ENCODE assay signal across 1 cellular context in the genomic region with DNA sequence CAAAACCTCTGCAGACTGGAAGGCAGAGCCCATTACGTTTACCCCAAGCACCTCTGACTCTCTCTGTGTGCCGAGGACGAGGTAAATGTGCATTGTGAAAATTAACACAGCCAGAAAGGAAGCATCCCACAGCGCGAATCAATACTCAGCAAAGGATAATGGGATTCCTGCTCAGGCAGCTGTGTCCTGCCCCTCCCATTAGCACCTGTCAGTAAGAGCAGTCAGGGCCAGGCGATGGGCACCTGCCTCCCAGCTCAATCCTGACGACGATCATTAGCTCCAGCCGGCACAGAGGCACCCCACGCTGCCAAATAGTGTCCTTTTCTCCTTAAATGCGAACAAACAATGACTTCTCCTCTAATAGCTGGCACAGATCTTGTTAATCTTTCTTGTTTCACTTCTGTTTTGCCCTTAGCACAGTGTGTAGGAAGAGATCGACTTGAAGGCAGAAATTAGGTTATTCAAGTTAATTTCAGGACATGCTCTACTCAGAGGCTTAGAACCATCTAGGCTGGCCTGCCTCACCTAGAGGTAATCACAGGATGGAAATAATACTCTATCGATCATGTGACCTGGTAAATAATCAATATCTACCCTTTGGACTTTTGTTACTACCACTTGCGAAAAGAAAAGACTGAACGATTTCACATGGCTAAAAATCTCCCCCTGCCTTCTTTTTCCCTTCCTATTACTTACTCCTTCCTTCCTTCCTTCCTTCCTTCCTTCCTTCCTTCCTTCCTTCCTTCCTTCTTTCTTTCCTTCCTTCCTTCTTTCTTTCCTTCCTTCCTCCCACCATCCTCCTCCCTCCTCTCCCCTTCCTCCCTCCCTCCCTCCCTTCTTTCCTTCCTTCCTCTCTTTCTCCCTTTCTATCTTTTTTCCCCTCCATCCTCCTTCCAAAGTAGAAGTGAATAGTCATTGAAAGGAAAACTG.
TF ChIP-seq lines count a peak whose summit lies in the region.

No MANE protein-coding gene starts in this region.

TF ChIP-seq in HepG2, 621 proteins besides CTCF, POLR2A, EP300 and RAD21 (continued from another document and continues in another):
- TF ChIP-seq, protein P1, sequence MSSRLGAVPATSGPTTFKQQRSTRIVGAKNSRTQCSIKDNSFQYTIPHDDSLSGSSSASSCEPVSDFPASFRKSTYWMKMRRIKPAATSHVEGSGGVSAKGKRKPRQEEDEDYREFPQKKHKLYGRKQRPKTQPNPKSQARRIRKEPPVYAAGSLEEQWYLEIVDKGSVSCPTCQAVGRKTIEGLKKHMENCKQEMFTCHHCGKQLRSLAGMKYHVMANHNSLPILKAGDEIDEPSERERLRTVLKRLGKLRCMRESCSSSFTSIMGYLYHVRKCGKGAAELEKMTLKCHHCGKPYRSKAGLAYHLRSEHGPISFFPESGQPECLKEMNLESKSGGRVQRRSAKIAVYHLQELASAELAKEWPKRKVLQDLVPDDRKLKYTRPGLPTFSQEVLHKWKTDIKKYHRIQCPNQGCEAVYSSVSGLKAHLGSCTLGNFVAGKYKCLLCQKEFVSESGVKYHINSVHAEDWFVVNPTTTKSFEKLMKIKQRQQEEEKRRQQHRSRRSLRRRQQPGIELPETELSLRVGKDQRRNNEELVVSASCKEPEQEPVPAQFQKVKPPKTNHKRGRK (CRISPR knock-in tag; IDR thresholded peaks at IDR 0.05), result peak; percentile 87; the same call in 1 of the 2 replicates
- no peak for TF ChIP-seq ARNT (IDR thresholded peaks at IDR 0.05)
- TF ChIP-seq, protein P2, sequence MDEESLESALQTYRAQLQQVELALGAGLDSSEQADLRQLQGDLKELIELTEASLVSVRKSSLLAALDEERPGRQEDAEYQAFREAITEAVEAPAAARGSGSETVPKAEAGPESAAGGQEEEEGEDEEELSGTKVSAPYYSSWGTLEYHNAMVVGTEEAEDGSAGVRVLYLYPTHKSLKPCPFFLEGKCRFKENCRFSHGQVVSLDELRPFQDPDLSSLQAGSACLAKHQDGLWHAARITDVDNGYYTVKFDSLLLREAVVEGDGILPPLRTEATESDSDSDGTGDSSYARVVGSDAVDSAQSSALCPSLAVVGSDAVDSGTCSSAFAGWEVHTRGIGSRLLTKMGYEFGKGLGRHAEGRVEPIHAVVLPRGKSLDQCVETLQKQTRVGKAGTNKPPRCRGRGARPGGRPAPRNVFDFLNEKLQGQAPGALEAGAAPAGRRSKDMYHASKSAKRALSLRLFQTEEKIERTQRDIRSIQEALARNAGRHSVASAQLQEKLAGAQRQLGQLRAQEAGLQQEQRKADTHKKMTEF (CRISPR knock-in tag; IDR thresholded peaks at IDR 0.05), result no peak
- no peak for TF ChIP-seq TBP (CRISPR knock-in tag; IDR thresholded peaks at IDR 0.05)
- TF ChIP-seq, protein P3, sequence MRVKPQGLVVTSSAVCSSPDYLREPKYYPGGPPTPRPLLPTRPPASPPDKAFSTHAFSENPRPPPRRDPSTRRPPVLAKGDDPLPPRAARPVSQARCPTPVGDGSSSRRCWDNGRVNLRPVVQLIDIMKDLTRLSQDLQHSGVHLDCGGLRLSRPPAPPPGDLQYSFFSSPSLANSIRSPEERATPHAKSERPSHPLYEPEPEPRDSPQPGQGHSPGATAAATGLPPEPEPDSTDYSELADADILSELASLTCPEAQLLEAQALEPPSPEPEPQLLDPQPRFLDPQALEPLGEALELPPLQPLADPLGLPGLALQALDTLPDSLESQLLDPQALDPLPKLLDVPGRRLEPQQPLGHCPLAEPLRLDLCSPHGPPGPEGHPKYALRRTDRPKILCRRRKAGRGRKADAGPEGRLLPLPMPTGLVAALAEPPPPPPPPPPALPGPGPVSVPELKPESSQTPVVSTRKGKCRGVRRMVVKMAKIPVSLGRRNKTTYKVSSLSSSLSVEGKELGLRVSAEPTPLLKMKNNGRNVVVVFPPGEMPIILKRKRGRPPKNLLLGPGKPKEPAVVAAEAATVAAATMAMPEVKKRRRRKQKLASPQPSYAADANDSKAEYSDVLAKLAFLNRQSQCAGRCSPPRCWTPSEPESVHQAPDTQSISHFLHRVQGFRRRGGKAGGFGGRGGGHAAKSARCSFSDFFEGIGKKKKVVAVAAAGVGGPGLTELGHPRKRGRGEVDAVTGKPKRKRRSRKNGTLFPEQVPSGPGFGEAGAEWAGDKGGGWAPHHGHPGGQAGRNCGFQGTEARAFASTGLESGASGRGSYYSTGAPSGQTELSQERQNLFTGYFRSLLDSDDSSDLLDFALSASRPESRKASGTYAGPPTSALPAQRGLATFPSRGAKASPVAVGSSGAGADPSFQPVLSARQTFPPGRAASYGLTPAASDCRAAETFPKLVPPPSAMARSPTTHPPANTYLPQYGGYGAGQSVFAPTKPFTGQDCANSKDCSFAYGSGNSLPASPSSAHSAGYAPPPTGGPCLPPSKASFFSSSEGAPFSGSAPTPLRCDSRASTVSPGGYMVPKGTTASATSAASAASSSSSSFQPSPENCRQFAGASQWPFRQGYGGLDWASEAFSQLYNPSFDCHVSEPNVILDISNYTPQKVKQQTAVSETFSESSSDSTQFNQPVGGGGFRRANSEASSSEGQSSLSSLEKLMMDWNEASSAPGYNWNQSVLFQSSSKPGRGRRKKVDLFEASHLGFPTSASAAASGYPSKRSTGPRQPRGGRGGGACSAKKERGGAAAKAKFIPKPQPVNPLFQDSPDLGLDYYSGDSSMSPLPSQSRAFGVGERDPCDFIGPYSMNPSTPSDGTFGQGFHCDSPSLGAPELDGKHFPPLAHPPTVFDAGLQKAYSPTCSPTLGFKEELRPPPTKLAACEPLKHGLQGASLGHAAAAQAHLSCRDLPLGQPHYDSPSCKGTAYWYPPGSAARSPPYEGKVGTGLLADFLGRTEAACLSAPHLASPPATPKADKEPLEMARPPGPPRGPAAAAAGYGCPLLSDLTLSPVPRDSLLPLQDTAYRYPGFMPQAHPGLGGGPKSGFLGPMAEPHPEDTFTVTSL (CRISPR knock-in tag; IDR thresholded peaks at IDR 0.05; ENCODE audit: borderline replicate concordance), result 0 out of 2 replicates have a peak, but pooled peaks have one; percentile 18
- no peak for TF ChIP-seq RXRA (CRISPR knock-in tag; IDR thresholded peaks at IDR 0.05)
- TF ChIP-seq RAD51 (IDR thresholded peaks at IDR 0.05; ENCODE audit: borderline replicate concordance), result peak; percentile 30; the same call in 1 of the 2 replicates
- no peak for TF ChIP-seq NR2F1 (CRISPR knock-in tag; IDR thresholded peaks at IDR 0.05)
- TF ChIP-seq, protein P4, sequence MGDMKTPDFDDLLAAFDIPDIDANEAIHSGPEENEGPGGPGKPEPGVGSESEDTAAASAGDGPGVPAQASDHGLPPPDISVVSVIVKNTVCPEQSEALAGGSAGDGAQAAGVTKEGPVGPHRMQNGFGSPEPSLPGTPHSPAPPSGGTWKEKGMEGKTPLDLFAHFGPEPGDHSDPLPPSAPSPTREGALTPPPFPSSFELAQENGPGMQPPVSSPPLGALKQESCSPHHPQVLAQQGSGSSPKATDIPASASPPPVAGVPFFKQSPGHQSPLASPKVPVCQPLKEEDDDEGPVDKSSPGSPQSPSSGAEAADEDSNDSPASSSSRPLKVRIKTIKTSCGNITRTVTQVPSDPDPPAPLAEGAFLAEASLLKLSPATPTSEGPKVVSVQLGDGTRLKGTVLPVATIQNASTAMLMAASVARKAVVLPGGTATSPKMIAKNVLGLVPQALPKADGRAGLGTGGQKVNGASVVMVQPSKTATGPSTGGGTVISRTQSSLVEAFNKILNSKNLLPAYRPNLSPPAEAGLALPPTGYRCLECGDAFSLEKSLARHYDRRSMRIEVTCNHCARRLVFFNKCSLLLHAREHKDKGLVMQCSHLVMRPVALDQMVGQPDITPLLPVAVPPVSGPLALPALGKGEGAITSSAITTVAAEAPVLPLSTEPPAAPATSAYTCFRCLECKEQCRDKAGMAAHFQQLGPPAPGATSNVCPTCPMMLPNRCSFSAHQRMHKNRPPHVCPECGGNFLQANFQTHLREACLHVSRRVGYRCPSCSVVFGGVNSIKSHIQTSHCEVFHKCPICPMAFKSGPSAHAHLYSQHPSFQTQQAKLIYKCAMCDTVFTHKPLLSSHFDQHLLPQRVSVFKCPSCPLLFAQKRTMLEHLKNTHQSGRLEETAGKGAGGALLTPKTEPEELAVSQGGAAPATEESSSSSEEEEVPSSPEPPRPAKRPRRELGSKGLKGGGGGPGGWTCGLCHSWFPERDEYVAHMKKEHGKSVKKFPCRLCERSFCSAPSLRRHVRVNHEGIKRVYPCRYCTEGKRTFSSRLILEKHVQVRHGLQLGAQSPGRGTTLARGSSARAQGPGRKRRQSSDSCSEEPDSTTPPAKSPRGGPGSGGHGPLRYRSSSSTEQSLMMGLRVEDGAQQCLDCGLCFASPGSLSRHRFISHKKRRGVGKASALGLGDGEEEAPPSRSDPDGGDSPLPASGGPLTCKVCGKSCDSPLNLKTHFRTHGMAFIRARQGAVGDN (CRISPR knock-in tag; IDR thresholded peaks at IDR 0.05), result peak; percentile 48
- TF ChIP-seq, protein P5, sequence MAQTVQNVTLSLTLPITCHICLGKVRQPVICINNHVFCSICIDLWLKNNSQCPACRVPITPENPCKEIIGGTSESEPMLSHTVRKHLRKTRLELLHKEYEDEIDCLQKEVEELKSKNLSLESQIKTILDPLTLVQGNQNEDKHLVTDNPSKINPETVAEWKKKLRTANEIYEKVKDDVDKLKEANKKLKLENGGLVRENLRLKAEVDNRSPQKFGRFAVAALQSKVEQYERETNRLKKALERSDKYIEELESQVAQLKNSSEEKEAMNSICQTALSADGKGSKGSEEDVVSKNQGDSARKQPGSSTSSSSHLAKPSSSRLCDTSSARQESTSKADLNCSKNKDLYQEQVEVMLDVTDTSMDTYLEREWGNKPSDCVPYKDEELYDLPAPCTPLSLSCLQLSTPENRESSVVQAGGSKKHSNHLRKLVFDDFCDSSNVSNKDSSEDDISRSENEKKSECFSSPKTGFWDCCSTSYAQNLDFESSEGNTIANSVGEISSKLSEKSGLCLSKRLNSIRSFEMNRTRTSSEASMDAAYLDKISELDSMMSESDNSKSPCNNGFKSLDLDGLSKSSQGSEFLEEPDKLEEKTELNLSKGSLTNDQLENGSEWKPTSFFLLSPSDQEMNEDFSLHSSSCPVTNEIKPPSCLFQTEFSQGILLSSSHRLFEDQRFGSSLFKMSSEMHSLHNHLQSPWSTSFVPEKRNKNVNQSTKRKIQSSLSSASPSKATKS (CRISPR knock-in tag; IDR thresholded peaks at IDR 0.05), result no peak
- no peak for TF ChIP-seq SATB2 (CRISPR knock-in tag; IDR thresholded peaks at IDR 0.05)
- no peak for TF ChIP-seq EZH2 (conservative IDR thresholded peaks at IDR 0.05; ENCODE audit: low read depth, low read length)
- TF ChIP-seq HDAC1 (CRISPR knock-in tag; IDR thresholded peaks at IDR 0.05), result 0 out of 2 replicates have a peak, but pooled peaks have one; percentile 27
- no peak for TF ChIP-seq ZNF253 (CRISPR knock-in tag; IDR thresholded peaks at IDR 0.05; ENCODE audit: borderline replicate concordance)
- TF ChIP-seq ATAD3A (CRISPR knock-in tag; IDR thresholded peaks at IDR 0.05), result no peak
- no peak for TF ChIP-seq HOXA5 (CRISPR knock-in tag; IDR thresholded peaks at IDR 0.05)
- TF ChIP-seq, protein P6, sequence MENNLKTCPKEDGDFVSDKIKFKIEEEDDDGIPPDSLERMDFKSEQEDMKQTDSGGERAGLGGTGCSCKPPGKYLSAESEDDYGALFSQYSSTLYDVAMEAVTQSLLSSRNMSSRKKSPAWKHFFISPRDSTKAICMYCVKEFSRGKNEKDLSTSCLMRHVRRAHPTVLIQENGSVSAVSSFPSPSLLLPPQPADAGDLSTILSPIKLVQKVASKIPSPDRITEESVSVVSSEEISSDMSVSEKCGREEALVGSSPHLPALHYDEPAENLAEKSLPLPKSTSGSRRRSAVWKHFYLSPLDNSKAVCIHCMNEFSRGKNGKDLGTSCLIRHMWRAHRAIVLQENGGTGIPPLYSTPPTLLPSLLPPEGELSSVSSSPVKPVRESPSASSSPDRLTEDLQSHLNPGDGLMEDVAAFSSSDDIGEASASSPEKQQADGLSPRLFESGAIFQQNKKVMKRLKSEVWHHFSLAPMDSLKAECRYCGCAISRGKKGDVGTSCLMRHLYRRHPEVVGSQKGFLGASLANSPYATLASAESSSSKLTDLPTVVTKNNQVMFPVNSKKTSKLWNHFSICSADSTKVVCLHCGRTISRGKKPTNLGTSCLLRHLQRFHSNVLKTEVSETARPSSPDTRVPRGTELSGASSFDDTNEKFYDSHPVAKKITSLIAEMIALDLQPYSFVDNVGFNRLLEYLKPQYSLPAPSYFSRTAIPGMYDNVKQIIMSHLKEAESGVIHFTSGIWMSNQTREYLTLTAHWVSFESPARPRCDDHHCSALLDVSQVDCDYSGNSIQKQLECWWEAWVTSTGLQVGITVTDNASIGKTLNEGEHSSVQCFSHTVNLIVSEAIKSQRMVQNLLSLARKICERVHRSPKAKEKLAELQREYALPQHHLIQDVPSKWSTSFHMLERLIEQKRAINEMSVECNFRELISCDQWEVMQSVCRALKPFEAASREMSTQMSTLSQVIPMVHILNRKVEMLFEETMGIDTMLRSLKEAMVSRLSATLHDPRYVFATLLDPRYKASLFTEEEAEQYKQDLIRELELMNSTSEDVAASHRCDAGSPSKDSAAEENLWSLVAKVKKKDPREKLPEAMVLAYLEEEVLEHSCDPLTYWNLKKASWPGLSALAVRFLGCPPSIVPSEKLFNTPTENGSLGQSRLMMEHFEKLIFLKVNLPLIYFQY (CRISPR knock-in tag; IDR thresholded peaks at IDR 0.05; ENCODE audit: borderline replicate concordance), result no peak
- TF ChIP-seq ZNF460 (CRISPR knock-in tag; IDR thresholded peaks at IDR 0.05; ENCODE audit: borderline replicate concordance), result no peak
- TF ChIP-seq GATAD2A (CRISPR knock-in tag; IDR thresholded peaks at IDR 0.05), result 0 out of 2 replicates have a peak, but pooled peaks have one; percentile 18
- TF ChIP-seq, protein P7, sequence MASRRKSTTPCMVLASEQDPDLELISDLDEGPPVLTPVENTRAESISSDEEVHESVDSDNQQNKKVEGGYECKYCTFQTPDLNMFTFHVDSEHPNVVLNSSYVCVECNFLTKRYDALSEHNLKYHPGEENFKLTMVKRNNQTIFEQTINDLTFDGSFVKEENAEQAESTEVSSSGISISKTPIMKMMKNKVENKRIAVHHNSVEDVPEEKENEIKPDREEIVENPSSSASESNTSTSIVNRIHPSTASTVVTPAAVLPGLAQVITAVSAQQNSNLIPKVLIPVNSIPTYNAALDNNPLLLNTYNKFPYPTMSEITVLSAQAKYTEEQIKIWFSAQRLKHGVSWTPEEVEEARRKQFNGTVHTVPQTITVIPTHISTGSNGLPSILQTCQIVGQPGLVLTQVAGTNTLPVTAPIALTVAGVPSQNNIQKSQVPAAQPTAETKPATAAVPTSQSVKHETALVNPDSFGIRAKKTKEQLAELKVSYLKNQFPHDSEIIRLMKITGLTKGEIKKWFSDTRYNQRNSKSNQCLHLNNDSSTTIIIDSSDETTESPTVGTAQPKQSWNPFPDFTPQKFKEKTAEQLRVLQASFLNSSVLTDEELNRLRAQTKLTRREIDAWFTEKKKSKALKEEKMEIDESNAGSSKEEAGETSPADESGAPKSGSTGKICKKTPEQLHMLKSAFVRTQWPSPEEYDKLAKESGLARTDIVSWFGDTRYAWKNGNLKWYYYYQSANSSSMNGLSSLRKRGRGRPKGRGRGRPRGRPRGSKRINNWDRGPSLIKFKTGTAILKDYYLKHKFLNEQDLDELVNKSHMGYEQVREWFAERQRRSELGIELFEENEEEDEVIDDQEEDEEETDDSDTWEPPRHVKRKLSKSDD (CRISPR knock-in tag; IDR thresholded peaks at IDR 0.05; ENCODE audit: low read depth), result no peak
